In genomic region chr3:94069242-94069813, GRCh38 we compare ENCODE assay signal across 8 cellular contexts. TPM values are rescaled to one million over a fixed set of nuclear protein-coding genes. Genes with fewer than 3 reads are reported as not detected.
DNase-seq lines count a peak whose midpoint lies in the region; ATAC-seq and TF ChIP-seq lines count a peak whose summit lies in the region.

No MANE protein-coding gene starts in this region.

- H3K9me3 ChIP-seq in endodermal cell (ENCODE audit: control insufficient read depth, low read length), result peaks cover 29% of the 10 kb centered on the region
- H3K9me3 ChIP-seq in prostate gland, result no peaks in the 10 kb centered on the region

- H3K36me3 ChIP-seq in endodermal cell (ENCODE audit: control insufficient read depth, insufficient read depth, low read length) (peaks cover 29% of the 10 kb centered on the region), prostate gland (peaks cover 0 to 4% of the 10 kb centered on the region in 2 donors)

- TF ChIP-seq CTCF in endodermal cell (conservative IDR thresholded peaks at IDR 0.05), result peak; percentile 79
- peak; percentile 37 to 56 (median 52) for TF ChIP-seq CTCF in prostate gland (IDR thresholded peaks at IDR 0.05)

- TF ChIP-seq POLR2A in prostate gland (IDR thresholded peaks at IDR 0.05), result no peak

- peak; percentile 35 for DNase-seq in SIG-M5 treated with dmso at 0.1 percent for 504 hours (lab: John Stamatoyannopoulos, UW; ENCODE audit: unreplicated experiment)
- no peak for DNase-seq in SIG-M5 (lab: John Stamatoyannopoulos, UW)
- peak; percentile 12 for DNase-seq in NCI-H69 (lab: John Stamatoyannopoulos, UW)
- no peak for DNase-seq in endodermal cell
- no peak for DNase-seq in prostate gland (ENCODE audit: low spot score)
- no peak for DNase-seq in putamen (ENCODE audit: low spot score)
- DNase-seq in 8988T, result no peak

- ATAC-seq in GM18520 (IDR thresholded peaks at IDR 0.05; ENCODE audit: unreplicated experiment), result no peak

- no peak overlapping the region for H3K9ac ChIP-seq in endodermal cell (ENCODE audit: extremely low read depth, low read length, poor library complexity, severe bottlenecking)

- no peaks in the 10 kb centered on the region for H3K27me3 Mint-ChIP-seq in endodermal cell (ENCODE audit: insufficient read depth)

- H3K36me3 Mint-ChIP-seq in endodermal cell (ENCODE audit: low read depth), result peaks cover 52% of the 10 kb centered on the region

- H3K27ac ChIP-seq in endodermal cell (ENCODE audit: low read depth, low read length), result no peak overlapping the region
- H3K27ac ChIP-seq in prostate gland, result no peak overlapping the region

- H3K27me3 ChIP-seq in endodermal cell (ENCODE audit: control insufficient read depth, insufficient read depth, low read length, poor library complexity, severe bottlenecking), result no peaks in the 10 kb centered on the region
- no peaks in the 10 kb centered on the region for H3K27me3 ChIP-seq in prostate gland (replicated peaks; ENCODE audit: insufficient read depth)

- peaks cover 26% of the 10 kb centered on the region for H3K9me3 Mint-ChIP-seq in endodermal cell

- H3K27ac Mint-ChIP-seq in endodermal cell, result no peak overlapping the region

- intact Hi-C loops in prostate gland (cut with DNase I), result loop anchor here (5.0 kb wide), 1 partner anchor 67 kb away; no protein-coding TSS in a partner anchor

- no peak overlapping the region for H3K4me3 Mint-ChIP-seq in endodermal cell

- H3K4me3 ChIP-seq in endodermal cell (ENCODE audit: low read length) (no peak overlapping the region), prostate gland (no peak overlapping the region)

- H3K4me1 Mint-ChIP-seq in endodermal cell, result peaks cover 19% of the 10 kb centered on the region

- 59% methylated on average over 1 of the region's 4 CpGs; no CpG with 5 or more reads in 1 of the 2 experiments for WGBS in endodermal cell (ENCODE audit: insufficient coverage in 1 of 2, insufficient read length in 1 of 2), 2 experiments
- 46% methylated on average over 4 of the region's 4 CpGs for WGBS in prostate gland

- H3K4me1 ChIP-seq in endodermal cell (ENCODE audit: control insufficient read depth, insufficient read depth, low read length) (peaks cover 4% of the 10 kb centered on the region), prostate gland (replicated peaks) (no peaks in the 10 kb centered on the region)

RNA-seq across cellular contexts. Expression of gene NSUN3, which starts 6.5 kb away (rescaled TPM):
- total RNA-seq in endodermal cell (10 to 100 TPM; 18.5 to 22.6 TPM), prostate gland (10 to 100 TPM in 1 of 2 donors, 1 to 10 TPM in 1; 9.2 to 12.2 TPM)
- polyA plus RNA-seq in endodermal cell (2013, experiment 1 of 2), result 11.3 TPM
- polyA plus RNA-seq in endodermal cell (2013, experiment 2 of 2), result 11.4 TPM

RNA-seq across cellular contexts. Expression of gene DHFR2, which starts 6.6 kb away (rescaled TPM):
- total RNA-seq in endodermal cell (1 to 10 TPM; 4.2 to 5.3 TPM), prostate gland (1 to 10 TPM; 7.6 to 7.8 TPM)
- 5.9 TPM for polyA plus RNA-seq in endodermal cell (2013, experiment 1 of 2)
- polyA plus RNA-seq in endodermal cell (2013, experiment 2 of 2), result 5.8 TPM

RNA-seq across cellular contexts. Expression of gene STX19, which starts 40.9 kb away (rescaled TPM):
- not detected for total RNA-seq in endodermal cell
- 0.21 TPM for polyA plus RNA-seq in endodermal cell (2013, experiment 1 of 2)
- 0.25 TPM for polyA plus RNA-seq in endodermal cell (2013, experiment 2 of 2)
- total RNA-seq in prostate gland, result 1 to 10 TPM in 1 of 2 donors, not detected in 1; 3.6 TPM

Comparison
In these comparisons a context has a peak if more than half of its experiments do, and no peak if none do; other contexts are left out.
1. DNase-seq: peak in SIG-M5 treated with dmso at 0.1 percent for 504 hours (single experiment) and NCI-H69 (single experiment); none in SIG-M5 (single experiment), endodermal cell (single experiment), prostate gland (single experiment), putamen (single experiment) and 8988T (single experiment).